ENCODE assay signal across 23 cellular contexts in the genomic region with DNA sequence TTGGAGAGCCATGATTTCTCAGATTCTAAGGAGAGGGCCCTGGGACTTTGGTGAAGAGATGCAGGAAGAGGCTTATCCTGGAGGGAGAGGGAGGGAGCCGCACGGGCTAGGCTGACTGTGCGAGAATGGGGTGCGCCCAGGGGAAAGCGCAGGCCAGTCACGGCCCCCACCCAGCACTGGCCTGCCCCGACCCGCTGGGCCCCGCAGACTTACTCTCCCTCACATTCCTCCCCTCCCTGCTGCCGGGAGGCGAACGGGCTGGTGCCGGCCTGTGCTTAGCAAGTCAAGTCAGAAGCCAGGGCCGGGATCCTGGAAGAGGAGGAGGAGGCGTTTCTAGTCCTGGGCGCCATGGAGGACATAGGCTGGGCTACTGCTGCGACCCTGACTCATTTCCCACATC.
DNase-seq lines count a peak whose midpoint lies in the region; ATAC-seq, FAIRE-seq and TF ChIP-seq lines count a peak whose summit lies in the region.
"Had no signal": no experiment of that assay in that cellular context is flagged by ENCODE, and none has a peak within 500 bp of the region (broad histone marks: within the 10 kb centered on the region; RNA-seq: fewer than 3 reads in every experiment).

No MANE protein-coding gene starts in this region.

- H3K4me1 ChIP-seq in RWPE2 (ENCODE audit: insufficient read depth, poor library complexity, severe bottlenecking) (peaks cover 35% of the 10 kb centered on the region), esophagus squamous epithelium (peaks cover 29 to 67% (median 32%) of the 10 kb centered on the region in 3 donors), mesodermal cell (ENCODE audit: control insufficient read depth, insufficient read depth, low read length, poor library complexity, severe bottlenecking) (peaks cover 48% of the 10 kb centered on the region), upper lobe of right lung (no peaks in the 10 kb centered on the region)
- H3K4me1 ChIP-seq: Caco-2, esophagus muscularis mucosa, right atrium auricular region had no signal

- H3K36me3 ChIP-seq in RWPE2 (ENCODE audit: low read depth): no peaks in the 10 kb centered on the region
- H3K36me3 ChIP-seq in esophagus squamous epithelium: peaks cover 0 to 13% (median 0%) of the 10 kb centered on the region in 3 donors
- H3K36me3 ChIP-seq in mesodermal cell (ENCODE audit: control insufficient read depth, insufficient read depth, low read length): no peaks in the 10 kb centered on the region
- H3K36me3 ChIP-seq in upper lobe of right lung: no peaks in the 10 kb centered on the region
- H3K36me3 ChIP-seq: brain microvascular endothelial cell, neutrophil had no signal

- TF ChIP-seq CTCF in RWPE2 (IDR thresholded peaks at IDR 0.05; ENCODE audit: poor library complexity, severe bottlenecking): no peak
- TF ChIP-seq CTCF in esophagus squamous epithelium (IDR thresholded peaks at IDR 0.05): no peak
- TF ChIP-seq CTCF in upper lobe of right lung (IDR thresholded peaks at IDR 0.05): no peak

- H3K27me3 ChIP-seq in RWPE2 (ENCODE audit: insufficient read depth, poor library complexity, severe bottlenecking) (no peaks in the 10 kb centered on the region), esophagus squamous epithelium (no peaks in the 10 kb centered on the region), upper lobe of right lung (no peaks in the 10 kb centered on the region)
- H3K27me3 ChIP-seq: esophagus muscularis mucosa, neutrophil, right atrium auricular region had no signal

- intact Hi-C loops in esophagus squamous epithelium (cut with DNase I) (no loop called here), upper lobe of right lung (cut with DNase I) (no loop called here)

- peak; percentile 80 for DNase-seq in RWPE2 (ENCODE audit: low spot score)
- DNase-seq in esophagus squamous epithelium (lab: John Stamatoyannopoulos, UW): no peak
- no peak for DNase-seq in upper lobe of right lung
- no peak for DNase-seq in H54 (ENCODE audit: insufficient read length, low spot score)
- DNase-seq in NCI-H1048 (lab: John Stamatoyannopoulos, UW): no peak
- DNase-seq: activated CD8-positive, alpha-beta T cell treated with anti-CD3 and anti-CD28 coated beads, Interleukin-2, amount 10 ng/mL, durations not matched to agents 7 days and 5 days; activated naive CD8-positive, alpha-beta T cell treated with anti-CD3 and anti-CD28 coated beads, Interleukin-2, amount 10 ng/mL, durations not matched to agents 7 days and 5 days; brain microvascular endothelial cell; Caco-2; cortex of kidney; HFFc6; Kasumi-1; left cardiac atrium; mucosa of descending colon; NCI-H1092 treated with DMSO at 0.1 percent for 48 hours; NCI-H2107; NCI-H524 treated with DMSO at 0.1 percent for 48 hours; stimulated activated naive CD4-positive, alpha-beta T cell treated with Interleukin-2 at 50 U/mL for 16 hours had no signal

- H3K27ac ChIP-seq in RWPE2 (ENCODE audit: poor library complexity, severe bottlenecking): peak overlapping the region; percentile 52
- H3K27ac ChIP-seq in esophagus squamous epithelium: peak overlapping the region; percentile 33 to 79 (median 66)
- peak overlapping the region; percentile 6 for H3K27ac ChIP-seq in mesodermal cell (ENCODE audit: low read depth, low read length, severe bottlenecking)
- no peak overlapping the region for H3K27ac ChIP-seq in upper lobe of right lung
- H3K27ac ChIP-seq: brain microvascular endothelial cell, esophagus muscularis mucosa, neutrophil, right atrium auricular region had no signal

- no CpG with 5 or more reads among the region's 17 CpGs for WGBS in esophagus squamous epithelium, 2 donors
- 7% methylated on average over 7 of the region's 17 CpGs; no CpG with 5 or more reads in 1 of the 2 experiments for WGBS in mesodermal cell (ENCODE audit: insufficient coverage in 2 of 2), 2 experiments

- FAIRE-seq in H54 (lab: Jason Lieb, UNC): no peak

- H3K4me3 ChIP-seq in RWPE2 (ENCODE audit: severe bottlenecking): no peak overlapping the region
- H3K4me3 ChIP-seq in esophagus squamous epithelium: no peak overlapping the region
- H3K4me3 ChIP-seq in mesodermal cell (ENCODE audit: extremely low read depth, insufficient read depth, low read length, poor library complexity, severe bottlenecking): no peak overlapping the region
- no peak overlapping the region for H3K4me3 ChIP-seq in upper lobe of right lung
- H3K4me3 ChIP-seq: esophagus muscularis mucosa, mucosa of descending colon, right atrium auricular region had no signal

- TF ChIP-seq POLR2A in esophagus squamous epithelium (IDR thresholded peaks at IDR 0.05) (no peak), H54 (IDR thresholded peaks at IDR 0.05; ENCODE audit: low read depth, low read length) (no peak)

- H3K9me3 ChIP-seq in RWPE2 (ENCODE audit: severe bottlenecking): no peaks in the 10 kb centered on the region
- no peaks in the 10 kb centered on the region for H3K9me3 ChIP-seq in esophagus squamous epithelium
- no peaks in the 10 kb centered on the region for H3K9me3 ChIP-seq in mesodermal cell (ENCODE audit: control insufficient read depth, low read length)
- H3K9me3 ChIP-seq in upper lobe of right lung: no peaks in the 10 kb centered on the region
- H3K9me3 ChIP-seq: Caco-2, esophagus muscularis mucosa, mucosa of descending colon, neutrophil, right atrium auricular region had no signal

- ATAC-seq in RWPE2 (ENCODE audit: low read depth) (peak; percentile 85), upper lobe of right lung (peak; percentile 38), GM21381 (IDR thresholded peaks at IDR 0.05; ENCODE audit: unreplicated experiment) (no peak)
- ATAC-seq: activated CD8-positive, alpha-beta T cell treated with anti-CD3 and anti-CD28 coated beads, Interleukin-2, amount 10 ng/mL, durations not matched to agents 7 days and 5 days; mucosa of descending colon had no signal
